Comparison of ENCODE assay signal across 8 cellular contexts in the genomic region with DNA sequence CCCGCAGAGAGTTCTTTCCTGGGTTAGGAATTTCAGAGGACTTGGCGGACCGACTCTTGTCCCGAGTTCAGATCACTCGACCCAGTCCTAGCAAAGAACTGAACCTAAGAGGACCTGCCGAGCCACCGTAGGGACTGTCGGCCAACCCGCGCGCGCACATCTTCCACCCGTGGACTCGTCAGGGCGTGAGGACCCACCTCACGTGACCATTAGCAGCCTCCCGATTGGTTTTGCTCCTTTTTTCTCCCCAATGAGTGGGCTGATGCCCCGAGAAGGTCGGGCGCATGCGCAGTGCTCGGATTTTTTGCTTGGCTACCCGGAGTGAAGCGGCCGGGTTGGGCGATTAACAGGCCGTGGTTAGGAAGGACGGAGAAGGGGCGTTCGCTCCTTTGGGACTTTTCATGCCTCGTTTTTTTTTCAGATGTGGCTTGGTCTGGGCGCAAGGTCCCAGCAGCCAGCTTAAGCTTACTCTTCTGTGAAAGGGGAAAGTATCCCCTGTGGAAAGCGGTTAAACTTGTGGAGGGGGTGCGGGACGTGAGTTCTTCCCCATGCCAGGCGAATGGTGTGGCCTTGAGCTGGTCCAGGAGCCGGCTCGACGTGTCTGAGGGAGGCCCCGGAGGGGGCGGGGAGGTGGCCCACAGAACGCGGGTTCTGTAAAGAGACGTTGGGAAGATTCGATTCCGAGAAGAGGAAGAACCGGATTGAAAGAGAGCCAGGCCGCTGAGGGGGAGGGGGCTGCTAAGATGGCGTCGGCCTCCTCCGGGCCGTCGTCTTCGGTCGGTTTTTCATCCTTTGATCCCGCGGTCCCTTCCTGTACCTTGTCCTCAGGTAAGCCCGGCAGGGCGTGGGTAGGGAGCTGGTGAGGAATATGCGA. TPM values are rescaled to one million over a fixed set of nuclear protein-coding genes. Genes with fewer than 3 reads are reported as not detected.
A peak's percentile ranks its signal among the peaks of the same experiment; 100 is the strongest.
DNase-seq lines count a peak whose midpoint lies in the region; ATAC-seq and TF ChIP-seq lines count a peak whose summit lies in the region.

A gene with protein sequence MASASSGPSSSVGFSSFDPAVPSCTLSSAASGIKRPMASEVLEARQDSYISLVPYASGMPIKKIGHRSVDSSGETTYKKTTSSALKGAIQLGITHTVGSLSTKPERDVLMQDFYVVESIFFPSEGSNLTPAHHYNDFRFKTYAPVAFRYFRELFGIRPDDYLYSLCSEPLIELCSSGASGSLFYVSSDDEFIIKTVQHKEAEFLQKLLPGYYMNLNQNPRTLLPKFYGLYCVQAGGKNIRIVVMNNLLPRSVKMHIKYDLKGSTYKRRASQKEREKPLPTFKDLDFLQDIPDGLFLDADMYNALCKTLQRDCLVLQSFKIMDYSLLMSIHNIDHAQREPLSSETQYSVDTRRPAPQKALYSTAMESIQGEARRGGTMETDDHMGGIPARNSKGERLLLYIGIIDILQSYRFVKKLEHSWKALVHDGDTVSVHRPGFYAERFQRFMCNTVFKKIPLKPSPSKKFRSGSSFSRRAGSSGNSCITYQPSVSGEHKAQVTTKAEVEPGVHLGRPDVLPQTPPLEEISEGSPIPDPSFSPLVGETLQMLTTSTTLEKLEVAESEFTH (plus strand): TSS at position 299 of the 874 bp plus-strand sequence. CDS start 445 bp downstream, at position 744.

- no peaks in the 10 kb centered on the region for H3K9me3 ChIP-seq in testis

- WGBS in testis, 2 donors = 0 to 1% methylated on average over 46 to 60 of the region's 60 CpGs

- intact Hi-C loops in testis (cut with DNase I; ENCODE audit: low total_unique reads) = no loop called here

- peak within 1 kb of the TSS; percentile 96 for H3K27ac Mint-ChIP-seq in activated naive CD8-positive, alpha-beta T cell

- H3K9me3 Mint-ChIP-seq in activated naive CD8-positive, alpha-beta T cell (ENCODE audit: low read depth) = no peaks in the 10 kb centered on the region

- no peaks in the 10 kb centered on the region for H3K27me3 Mint-ChIP-seq in activated naive CD8-positive, alpha-beta T cell

- no peaks in the 10 kb centered on the region for H3K36me3 ChIP-seq in testis (ENCODE audit: low read depth, missing control alignments)

- ATAC-seq in HG02610 (IDR thresholded peaks at IDR 0.05; ENCODE audit: unreplicated experiment) (peak; percentile 86), omental fat pad (ENCODE audit: low FRiP score) (peak; percentile 74)

- H3K27ac ChIP-seq in testis = peak within 1 kb of the TSS; percentile 92 to 96

- peaks cover 42% of the 10 kb centered on the region for H3K4me1 Mint-ChIP-seq in activated naive CD8-positive, alpha-beta T cell (ENCODE audit: low read depth)

- TF ChIP-seq CTCF in omental fat pad (IDR thresholded peaks at IDR 0.05) (no peak), testis (IDR thresholded peaks at IDR 0.05) (peak in 1 of 3 experiments; percentile 20)

- DNase-seq in NCI-H1105 (lab: John Stamatoyannopoulos, UW) (peak; percentile 99), SKM-1 treated with dmso at 0.1 percent for 144 hours (lab: John Stamatoyannopoulos, UW; ENCODE audit: unreplicated experiment) (peak; percentile 100), glomerular visceral epithelial cell (ENCODE audit: extremely low spot score) (peak; percentile 99), omental fat pad (ENCODE audit: low spot score) (peak; percentile 98), testis (peak; percentile 99)

- no peak for TF ChIP-seq POLR2A in testis (IDR thresholded peaks at IDR 0.05)

- H3K4me3 Mint-ChIP-seq in activated naive CD8-positive, alpha-beta T cell = peak within 1 kb of the TSS; percentile 100

- no peaks in the 10 kb centered on the region for H3K36me3 Mint-ChIP-seq in activated naive CD8-positive, alpha-beta T cell

- H3K4me1 ChIP-seq in testis = peaks cover 32% of the 10 kb centered on the region

- peak within 1 kb of the TSS; percentile 94 for H3K4me3 ChIP-seq in GM08714 (ENCODE audit: low read length)
- peak within 1 kb of the TSS; percentile 77 to 96 for H3K4me3 ChIP-seq in testis

- H3K27me3 ChIP-seq in testis = no peaks in the 10 kb centered on the region

RNA-seq across cellular contexts. Expression of the gene that starts here (rescaled TPM):
- total RNA-seq in omental fat pad (10 to 100 TPM; 31.5 to 94.2 (median 59.4) TPM), testis (100 to 1,000 TPM; 168 to 234 TPM)
- 94.1 TPM for polyA plus RNA-seq in testis (ENCODE audit: insufficient read depth, low read depth, low replicate concordance)

Comparison
In these comparisons a context has a peak if more than half of its experiments do, and no peak if none do; other contexts are left out.
1. Peak in every context shown above with its lines: DNase-seq, ATAC-seq, H3K4me3 ChIP-seq and H3K27ac ChIP-seq.